Comparison of ENCODE assay signal across 8 cellular contexts in genomic region chr1:93846929-93847810, GRCh38. TPM values are rescaled to one million over a fixed set of nuclear protein-coding genes. Genes with fewer than 3 reads are reported as not detected.
A peak's percentile ranks its signal among the peaks of the same experiment; 100 is the strongest.
DNase-seq lines count a peak whose midpoint lies in the region; ATAC-seq and TF ChIP-seq lines count a peak whose summit lies in the region.

No MANE protein-coding gene starts in this region.

- H3K27me3 Mint-ChIP-seq in CD8-positive, alpha-beta T cell (ENCODE audit: low read depth): no peaks in the 10 kb centered on the region
- H3K27me3 Mint-ChIP-seq in activated CD8-positive, alpha-beta T cell treated with anti-CD3 and anti-CD28 coated beads, Interleukin-2, amount 10 ng/mL, durations not matched to agents 7 days and 5 days (ENCODE audit: low read depth): peaks cover 9% of the 10 kb centered on the region

- no peak for TF ChIP-seq CTCF in CD8-positive, alpha-beta T cell (IDR thresholded peaks at IDR 0.05)
- no peak for TF ChIP-seq CTCF in HL-60 (IDR thresholded peaks at IDR 0.05; ENCODE audit: insufficient read depth, low read length)

- peaks cover 6% of the 10 kb centered on the region for H3K36me3 Mint-ChIP-seq in CD8-positive, alpha-beta T cell
- peaks cover 3% of the 10 kb centered on the region for H3K36me3 Mint-ChIP-seq in activated CD8-positive, alpha-beta T cell treated with anti-CD3 and anti-CD28 coated beads, Interleukin-2, amount 10 ng/mL, durations not matched to agents 7 days and 5 days (ENCODE audit: low read depth)

- DNase-seq in CD8-positive, alpha-beta T cell: peak; percentile 83 to 95 (median 89)
- DNase-seq in HL-60 (ENCODE audit: low read depth in 1 of 2, low spot score in 1 of 2): peak; percentile 74 to 79
- DNase-seq in NCI-H82 treated with DMSO at 0.1 percent for 48 hours (lab: John Stamatoyannopoulos, UW; ENCODE audit: unreplicated experiment): peak; percentile 82
- peak; percentile 92 for DNase-seq in activated CD8-positive, alpha-beta T cell treated with anti-CD3 and anti-CD28 coated beads, Interleukin-2, amount 10 ng/mL, durations not matched to agents 7 days and 5 days
- peak; percentile 82 for DNase-seq in effector CD4-positive, alpha-beta T cell
- DNase-seq in lung microvascular endothelial cell (ENCODE audit: low read depth in 2 of 2): peak; percentile 92 to 96
- peak; percentile 75 to 78 (median 78) for DNase-seq in stimulated activated CD4-positive, alpha-beta T cell treated with anti-CD3 and anti-CD28 coated beads, TNF-alpha, amount 100 ng/mL, for 4 hours (ENCODE audit: low read depth in 3 of 3)

- H3K4me3 ChIP-seq in CD8-positive, alpha-beta T cell (ENCODE audit: low read depth, low read length): peak overlapping the region; percentile 98
- H3K4me3 ChIP-seq in HL-60 (replicated peaks; ENCODE audit: insufficient read depth, low read length): peak overlapping the region; percentile 72

- intact Hi-C loops in CD8-positive, alpha-beta T cell (cut with DNase I, micrococcal nuclease): loop anchor here (1.0 to 10.0 kb wide), 19 partner anchors 32 to 1388 kb away; partner anchors contain the start of genes ABCD3 (in 2 of the 2), CCDC18 (in 2 of the 2), DNTTIP2 (in 2 of the 2) and GCLM (in 2 of the 2)

- ATAC-seq in CD8-positive, alpha-beta T cell: peak; percentile 63
- ATAC-seq in GM19467 (IDR thresholded peaks at IDR 0.05; ENCODE audit: unreplicated experiment): peak; percentile 64
- ATAC-seq in activated CD8-positive, alpha-beta T cell treated with anti-CD3 and anti-CD28 coated beads, Interleukin-2, amount 10 ng/mL, durations not matched to agents 7 days and 5 days: peak; percentile 79

- peak overlapping the region; percentile 94 for H3K4me3 Mint-ChIP-seq in CD8-positive, alpha-beta T cell
- peak overlapping the region; percentile 93 for H3K4me3 Mint-ChIP-seq in activated CD8-positive, alpha-beta T cell treated with anti-CD3 and anti-CD28 coated beads, Interleukin-2, amount 10 ng/mL, durations not matched to agents 7 days and 5 days

- no peaks in the 10 kb centered on the region for H3K9me3 ChIP-seq in CD8-positive, alpha-beta T cell (ENCODE audit: low read length)

- peaks cover 31% of the 10 kb centered on the region for H3K4me1 Mint-ChIP-seq in CD8-positive, alpha-beta T cell (ENCODE audit: low read depth)
- peaks cover 36% of the 10 kb centered on the region for H3K4me1 Mint-ChIP-seq in activated CD8-positive, alpha-beta T cell treated with anti-CD3 and anti-CD28 coated beads, Interleukin-2, amount 10 ng/mL, durations not matched to agents 7 days and 5 days (ENCODE audit: low read depth)

- H3K36me3 ChIP-seq in CD8-positive, alpha-beta T cell (ENCODE audit: insufficient read depth, low read length): no peaks in the 10 kb centered on the region

- CTCF ChIA-PET in CD8-positive, alpha-beta T cell (lab: Charles Lee): interaction anchor here (0.7 to 6.9 kb wide), 8 partner anchors 9 to 221 kb away, joined by 3 to 173 read pairs (median 3); partner anchors contain the start of gene DNTTIP2
- CTCF ChIA-PET in activated CD8-positive, alpha-beta T cell treated with anti-CD3 and anti-CD28 coated beads, Interleukin-2, amount 10 ng/mL, durations not matched to agents 7 days and 5 days (lab: Charles Lee): interaction anchor here (1.6 to 5.2 kb wide), 4 partner anchors 31 to 542 kb away, joined by 4 to 133 read pairs (median 41); no protein-coding TSS in a partner anchor

- H3K27ac ChIP-seq in CD8-positive, alpha-beta T cell (ENCODE audit: low read depth, low read length): peak overlapping the region; percentile 91
- H3K27ac ChIP-seq in HL-60 (replicated peaks): peak overlapping the region; percentile 88

- POLR2A ChIA-PET in CD8-positive, alpha-beta T cell (lab: Charles Lee): interaction anchor here (0.7 to 2.0 kb wide), 12 partner anchors 8 to 1015 kb away, joined by 3 to 27 read pairs (median 4); partner anchors contain the start of genes ABCD3, DNTTIP2, DR1 and GCLM
- POLR2A ChIA-PET in activated CD8-positive, alpha-beta T cell treated with anti-CD3 and anti-CD28 coated beads, Interleukin-2, amount 10 ng/mL, durations not matched to agents 7 days and 5 days (lab: Charles Lee): interaction anchor here (1.7 to 2.0 kb wide), 2 partner anchors 32 to 63 kb away, joined by 5 to 7 read pairs; partner anchors contain the start of genes DNTTIP2 and GCLM

- H3K9me3 Mint-ChIP-seq in CD8-positive, alpha-beta T cell: no peaks in the 10 kb centered on the region
- H3K9me3 Mint-ChIP-seq in activated CD8-positive, alpha-beta T cell treated with anti-CD3 and anti-CD28 coated beads, Interleukin-2, amount 10 ng/mL, durations not matched to agents 7 days and 5 days (ENCODE audit: insufficient read depth): no peaks in the 10 kb centered on the region

- peaks cover 21% of the 10 kb centered on the region for H3K4me1 ChIP-seq in CD8-positive, alpha-beta T cell (ENCODE audit: insufficient read depth, low read length)

- H3K27ac Mint-ChIP-seq in CD8-positive, alpha-beta T cell: peak overlapping the region; percentile 98
- peak overlapping the region; percentile 95 for H3K27ac Mint-ChIP-seq in activated CD8-positive, alpha-beta T cell treated with anti-CD3 and anti-CD28 coated beads, Interleukin-2, amount 10 ng/mL, durations not matched to agents 7 days and 5 days

- H3K27me3 ChIP-seq in CD8-positive, alpha-beta T cell (ENCODE audit: insufficient read depth, low read length): no peaks in the 10 kb centered on the region
- no peaks in the 10 kb centered on the region for H3K27me3 ChIP-seq in HL-60 (ENCODE audit: insufficient read depth, poor library complexity, severe bottlenecking)

RNA-seq across cellular contexts. Expression of gene DNTTIP2, which starts 31.8 kb away (rescaled TPM):
- total RNA-seq in CD8-positive, alpha-beta T cell: 100 to 1,000 TPM; 126 to 130 TPM
- 10 to 100 TPM; 67.6 to 72.1 TPM for total RNA-seq in activated CD8-positive, alpha-beta T cell treated with anti-CD3 and anti-CD28 coated beads, Interleukin-2, amount 10 ng/mL, durations not matched to agents 7 days and 5 days
- total RNA-seq in lung microvascular endothelial cell: 8.5 and 13.5 TPM in 2 replicates

Comparison
In these comparisons a context has a peak if more than half of its experiments do, and no peak if none do; other contexts are left out.
1. Peak in every context shown above with its lines: DNase-seq, ATAC-seq, H3K4me3 ChIP-seq and H3K27ac ChIP-seq.